In genomic region chr12:108620236-108620879, GRCh38 we compare ENCODE assay signal across 15 cellular contexts. TPM values are rescaled to one million over a fixed set of nuclear protein-coding genes. Genes with fewer than 3 reads are reported as not detected.
DNase-seq lines count a peak whose midpoint lies in the region; ATAC-seq and TF ChIP-seq lines count a peak whose summit lies in the region.
"Had no signal": no experiment of that assay in that cellular context is flagged by ENCODE, and none has a peak within 500 bp of the region (broad histone marks: within the 10 kb centered on the region; RNA-seq: fewer than 3 reads in every experiment).

No MANE protein-coding gene starts in this region.

- H3K9me3 Mint-ChIP-seq in activated T-cell treated with anti-CD3 and anti-CD28 coated beads, Interleukin-2, amount 50 U/mL, for 24 hours = peaks cover 12% of the 10 kb centered on the region
- peaks cover 4% of the 10 kb centered on the region for H3K9me3 Mint-ChIP-seq in stimulated activated effector memory CD8-positive, alpha-beta T cell treated with anti-CD3 and anti-CD28 coated beads, Interleukin-12 subunit alpha, Interleukin-12 subunit beta, amount 100 ng/mL, for 72 hours
- H3K9me3 Mint-ChIP-seq: activated B cell treated with CpG ODN at 0.5 μM for 24 hours had no signal

- ATAC-seq in stimulated activated effector memory CD8-positive, alpha-beta T cell treated with anti-CD3 and anti-CD28 coated beads, Interleukin-12 subunit alpha, Interleukin-12 subunit beta, amount 100 ng/mL, for 72 hours = no peak
- ATAC-seq in omental fat pad (ENCODE audit: low FRiP score) = no peak
- ATAC-seq: psoas muscle had no signal

- peak overlapping the region; percentile 51 for H3K4me2 ChIP-seq in PC-9

- H3K27me3 Mint-ChIP-seq in activated T-cell treated with anti-CD3 and anti-CD28 coated beads, Interleukin-2, amount 50 U/mL, for 24 hours = no peaks in the 10 kb centered on the region
- H3K27me3 Mint-ChIP-seq: activated B cell treated with CpG ODN at 0.5 μM for 24 hours had no signal

- H4K20me1 ChIP-seq in PC-9 (ENCODE audit: insufficient read depth) = no peaks in the 10 kb centered on the region

- peak overlapping the region; percentile 32 for H3K27ac Mint-ChIP-seq in activated T-cell treated with anti-CD3 and anti-CD28 coated beads, Interleukin-2, amount 50 U/mL, for 24 hours
- peak overlapping the region; percentile 96 for H3K27ac Mint-ChIP-seq in stimulated activated effector memory CD8-positive, alpha-beta T cell treated with anti-CD3 and anti-CD28 coated beads, Interleukin-12 subunit alpha, Interleukin-12 subunit beta, amount 100 ng/mL, for 72 hours

- CTCF ChIA-PET in PC-9 (lab: Charles Lee) = no interaction called here

- no peaks in the 10 kb centered on the region for H3K79me2 ChIP-seq in PC-9 (ENCODE audit: low read depth)

- TF ChIP-seq CTCF in PC-9 (conservative IDR thresholded peaks at IDR 0.05) (no peak), fibroblast of pulmonary artery (IDR thresholded peaks at IDR 0.05; ENCODE audit: low read length, missing control alignments) (no peak), suprapubic skin (IDR thresholded peaks at IDR 0.05) (no peak), omental fat pad (IDR thresholded peaks at IDR 0.05) (no peak), Peyer's patch (IDR thresholded peaks at IDR 0.05) (no peak)

- H2AFZ ChIP-seq in PC-9 = 0 out of 2 replicates have a peak overlapping the region, but pooled peaks have one; percentile 25

- peaks cover 51% of the 10 kb centered on the region for H3K4me1 Mint-ChIP-seq in activated T-cell treated with anti-CD3 and anti-CD28 coated beads, Interleukin-2, amount 50 U/mL, for 24 hours (ENCODE audit: low read depth)
- H3K4me1 Mint-ChIP-seq in stimulated activated effector memory CD8-positive, alpha-beta T cell treated with anti-CD3 and anti-CD28 coated beads, Interleukin-12 subunit alpha, Interleukin-12 subunit beta, amount 100 ng/mL, for 72 hours = peaks cover 78% of the 10 kb centered on the region

- DNase-seq in activated T-cell treated with anti-CD3 and anti-CD28 coated beads, Interleukin-2, amount 50 U/mL, for 24 hours = no peak
- DNase-seq in activated T-cell treated with anti-CD3 and anti-CD28 coated beads, Interleukin-2, amount 50 U/mL, for 1 hour = no peak
- peak in 1 of 2 experiments; percentile 57 for DNase-seq in PC-9
- peak; percentile 92 for DNase-seq in fibroblast of pulmonary artery (ENCODE audit: low read depth)
- DNase-seq in stimulated activated effector memory CD8-positive, alpha-beta T cell treated with anti-CD3 and anti-CD28 coated beads, Interleukin-12 subunit alpha, Interleukin-12 subunit beta, amount 100 ng/mL, for 72 hours (ENCODE audit: low spot score in 2 of 2) = no peak
- DNase-seq in suprapubic skin (ENCODE audit: low spot score in 2 of 2) = no peak
- no peak for DNase-seq in omental fat pad (ENCODE audit: low spot score)
- no peak for DNase-seq in Peyer's patch
- DNase-seq: activated B cell treated with CpG ODN at 0.5 μM for 24 hours; NCI-H187; stimulated activated CD4-positive, alpha-beta T cell treated with anti-CD3 and anti-CD28 coated beads, Interleukin-2, amount 100 ng/mL, for 24 hours; stimulated activated naive CD4-positive, alpha-beta T cell had no signal

- peaks cover 57% of the 10 kb centered on the region for H3K36me3 Mint-ChIP-seq in activated T-cell treated with anti-CD3 and anti-CD28 coated beads, Interleukin-2, amount 50 U/mL, for 24 hours (ENCODE audit: low read depth)
- peaks cover 88% of the 10 kb centered on the region for H3K36me3 Mint-ChIP-seq in stimulated activated effector memory CD8-positive, alpha-beta T cell treated with anti-CD3 and anti-CD28 coated beads, Interleukin-12 subunit alpha, Interleukin-12 subunit beta, amount 100 ng/mL, for 72 hours

- TF ChIP-seq POLR2A in suprapubic skin (IDR thresholded peaks at IDR 0.05) = no peak
- no peak for TF ChIP-seq POLR2A in Peyer's patch (IDR thresholded peaks at IDR 0.05)

- BruUV-seq in PC-9 (replicated peaks; lab: Mats Ljungman, UMichigan) = no TSS peak

- H3K4me3 Mint-ChIP-seq in activated T-cell treated with anti-CD3 and anti-CD28 coated beads, Interleukin-2, amount 50 U/mL, for 24 hours = no peak overlapping the region
- H3K4me3 Mint-ChIP-seq in stimulated activated effector memory CD8-positive, alpha-beta T cell treated with anti-CD3 and anti-CD28 coated beads, Interleukin-12 subunit alpha, Interleukin-12 subunit beta, amount 100 ng/mL, for 72 hours = no peak overlapping the region
- H3K4me3 Mint-ChIP-seq: activated B cell treated with CpG ODN at 0.5 μM for 24 hours had no signal

- no peak for TF ChIP-seq EP300 in suprapubic skin (IDR thresholded peaks at IDR 0.05)

- H3K27ac ChIP-seq in PC-9 (no peak overlapping the region), suprapubic skin (no peak overlapping the region), Peyer's patch (no peak overlapping the region)
- H3K27ac ChIP-seq: psoas muscle had no signal

- 96% methylated on average over 10 of the region's 10 CpGs for WGBS in suprapubic skin

- H3K4me3 ChIP-seq in PC-9 (no peak overlapping the region), fibroblast of pulmonary artery (replicated peaks; ENCODE audit: low read depth, low read length) (no peak overlapping the region), suprapubic skin (no peak overlapping the region), Peyer's patch (no peak overlapping the region)
- H3K4me3 ChIP-seq: psoas muscle had no signal

- H3K9me3 ChIP-seq in PC-9 (ENCODE audit: insufficient read depth, low read depth) (no peaks in the 10 kb centered on the region), suprapubic skin (no peaks in the 10 kb centered on the region), Peyer's patch (no peaks in the 10 kb centered on the region)

- peaks cover 10% of the 10 kb centered on the region; the same call in 1 of the 2 replicates for H3F3A ChIP-seq in PC-9 (ENCODE audit: insufficient read depth, low read depth)

- no peaks in the 10 kb centered on the region for H3K36me3 ChIP-seq in PC-9 (ENCODE audit: low read depth)
- no peaks in the 10 kb centered on the region for H3K36me3 ChIP-seq in suprapubic skin
- no peaks in the 10 kb centered on the region for H3K36me3 ChIP-seq in Peyer's patch

- H3K9me2 ChIP-seq in PC-9 (ENCODE audit: insufficient read depth) = no peaks in the 10 kb centered on the region

- H3K4me1 ChIP-seq in PC-9 (replicated peaks; ENCODE audit: insufficient read depth) (peaks cover 16% of the 10 kb centered on the region), suprapubic skin (peaks cover 7% of the 10 kb centered on the region), Peyer's patch (peaks cover 0 to 17% (median 12%) of the 10 kb centered on the region in 4 donors)

- POLR2A ChIA-PET in PC-9 (lab: Charles Lee; ENCODE audit: unreplicated experiment) = no interaction called here

- no peaks in the 10 kb centered on the region for H3K27me3 ChIP-seq in PC-9 (ENCODE audit: insufficient read depth, low read depth)
- H3K27me3 ChIP-seq in suprapubic skin = no peaks in the 10 kb centered on the region
- H3K27me3 ChIP-seq in Peyer's patch = no peaks in the 10 kb centered on the region

- intact Hi-C loops in PC-9 (cut with micrococcal nuclease; ENCODE audit: unreplicated experiment) = no loop called here

RNA-seq across cellular contexts. Expression of gene SELPLG, which starts 13.3 kb away (rescaled TPM):
- total RNA-seq in PC-9 (2021) = 0.35 and 0.96 TPM in 2 replicates
- 1 to 10 TPM; 1.3 to 5.6 (median 3.0) TPM for total RNA-seq in suprapubic skin
- total RNA-seq in omental fat pad = 10 to 100 TPM; 12.4 to 45.6 (median 18.3) TPM
- 1 to 10 TPM; 2.4 to 9.4 (median 5.9) TPM for total RNA-seq in Peyer's patch

RNA-seq across cellular contexts. Expression of gene TMEM119, which starts 22.5 kb away (rescaled TPM):
- total RNA-seq in PC-9 (2021) = not detected in 2 replicates
- total RNA-seq in suprapubic skin = 10 to 100 TPM in 1 of 4 donors, 1 to 10 TPM in 2, under 1 TPM in 1; 0.24 to 10.9 (median 6.3) TPM
- total RNA-seq in omental fat pad = 10 to 100 TPM in 2 of 4 donors, 1 to 10 TPM in 2; 3.1 to 28.8 (median 8.8) TPM
- total RNA-seq in Peyer's patch = 10 to 100 TPM in 1 of 4 donors, 1 to 10 TPM in 3; 1.8 to 17.3 (median 3.4) TPM
- total RNA-seq: activated B cell treated with CpG ODN at 0.5 μM for 24 hours, endothelial cell of umbilical vein, SK-MEL-5 had no signal

RNA-seq across cellular contexts. Expression of gene ISCU, which starts 58.0 kb away (rescaled TPM):
- total RNA-seq in PC-9 (2021) = 84.8 and 86.7 TPM in 2 replicates
- total RNA-seq in suprapubic skin = 100 to 1,000 TPM; 105 to 148 (median 134) TPM
- 100 to 1,000 TPM; 148 to 260 (median 187) TPM for total RNA-seq in omental fat pad
- total RNA-seq in Peyer's patch = 100 to 1,000 TPM; 121 to 146 (median 138) TPM

RNA-seq across cellular contexts. Expression of gene SART3, which starts 59.4 kb away (rescaled TPM):
- total RNA-seq in PC-9 (2021) (49.3 and 54.3 TPM in 2 replicates), suprapubic skin (10 to 100 TPM; 46.1 to 77.0 (median 62.8) TPM), omental fat pad (10 to 100 TPM; 37.7 to 87.8 (median 60.4) TPM), Peyer's patch (100 to 1,000 TPM in 1 of 4 donors, 10 to 100 TPM in 3; 67.8 to 205 (median 77.7) TPM)
